8 cellular contexts compared by ENCODE assay signal in genomic region chr14:81221579-81222102, GRCh38. TPM values are rescaled to one million over a fixed set of nuclear protein-coding genes. Genes with fewer than 3 reads are reported as not detected.
A peak's percentile ranks its signal among the peaks of the same experiment; 100 is the strongest.
DNase-seq lines count a peak whose midpoint lies in the region; ATAC-seq and TF ChIP-seq lines count a peak whose summit lies in the region.

No MANE protein-coding gene starts in this region.

- H3K27me3 Mint-ChIP-seq in activated T-cell treated with anti-CD3 and anti-CD28 coated beads, Interleukin-2, amount 50 U/mL, for 72 hours (ENCODE audit: low read depth): no peaks in the 10 kb centered on the region
- H3K27me3 Mint-ChIP-seq in stimulated activated naive CD8-positive, alpha-beta T cell treated with anti-CD3 and anti-CD28 coated beads, Interleukin-15, Interleukin-2, amounts not matched to agents 100 ng/mL and 50 ng/mL, for 24 hours: no peaks in the 10 kb centered on the region

- ATAC-seq in heart right ventricle (no peak), left cardiac atrium (no peak), GM19397 (IDR thresholded peaks at IDR 0.05; ENCODE audit: unreplicated experiment) (no peak), GM18505 (IDR thresholded peaks at IDR 0.05; ENCODE audit: unreplicated experiment) (no peak)
- ATAC-seq in activated T-cell treated with anti-CD3 and anti-CD28 coated beads, Interleukin-2, amount 50 U/mL, for 72 hours (replicated peaks in 1 of 2): no peak

- H3K27ac Mint-ChIP-seq in activated T-cell treated with anti-CD3 and anti-CD28 coated beads, Interleukin-2, amount 50 U/mL, for 72 hours: peak overlapping the region; percentile 98
- H3K27ac Mint-ChIP-seq in stimulated activated naive CD8-positive, alpha-beta T cell treated with anti-CD3 and anti-CD28 coated beads, Interleukin-15, Interleukin-2, amounts not matched to agents 100 ng/mL and 50 ng/mL, for 24 hours: peak overlapping the region; percentile 98

- no peaks in the 10 kb centered on the region for H3K36me3 ChIP-seq in heart right ventricle

- H3K36me3 Mint-ChIP-seq in activated T-cell treated with anti-CD3 and anti-CD28 coated beads, Interleukin-2, amount 50 U/mL, for 72 hours (ENCODE audit: insufficient read depth in 2 of 2): peaks cover 6 to 9% of the 10 kb centered on the region in 2 donors
- peaks cover 7% of the 10 kb centered on the region for H3K36me3 Mint-ChIP-seq in stimulated activated naive CD8-positive, alpha-beta T cell treated with anti-CD3 and anti-CD28 coated beads, Interleukin-15, Interleukin-2, amounts not matched to agents 100 ng/mL and 50 ng/mL, for 24 hours (ENCODE audit: low read depth)

- no peaks in the 10 kb centered on the region for H3K27me3 ChIP-seq in heart right ventricle

- intact Hi-C loops in heart right ventricle (cut with DNase I): no loop called here
- intact Hi-C loops in left cardiac atrium (cut with DNase I): no loop called here

- no peak for DNase-seq in heart right ventricle
- no peak for DNase-seq in left cardiac atrium
- no peak for DNase-seq in activated T-cell treated with anti-CD3 and anti-CD28 coated beads, Interleukin-2, amount 50 U/mL, for 72 hours
- DNase-seq in NOMO-1 treated with dmso at 0.1 percent for 144 hours (lab: John Stamatoyannopoulos, UW; ENCODE audit: unreplicated experiment): no peak

- H3K9me3 ChIP-seq in heart right ventricle (no peaks in the 10 kb centered on the region), iPS-18c (ENCODE audit: control insufficient read depth, insufficient read depth, low read length) (no peaks in the 10 kb centered on the region)

- H3K9me3 Mint-ChIP-seq in activated T-cell treated with anti-CD3 and anti-CD28 coated beads, Interleukin-2, amount 50 U/mL, for 72 hours: no peaks in the 10 kb centered on the region
- no peaks in the 10 kb centered on the region for H3K9me3 Mint-ChIP-seq in stimulated activated naive CD8-positive, alpha-beta T cell treated with anti-CD3 and anti-CD28 coated beads, Interleukin-15, Interleukin-2, amounts not matched to agents 100 ng/mL and 50 ng/mL, for 24 hours

- no peak for TF ChIP-seq POLR2A in GM18505 (IDR thresholded peaks at IDR 0.05; ENCODE audit: borderline replicate concordance, extremely low read depth, insufficient read depth, insufficient read length)

- peak overlapping the region; percentile 93 to 96 for H3K4me3 Mint-ChIP-seq in activated T-cell treated with anti-CD3 and anti-CD28 coated beads, Interleukin-2, amount 50 U/mL, for 72 hours
- peak overlapping the region; percentile 89 for H3K4me3 Mint-ChIP-seq in stimulated activated naive CD8-positive, alpha-beta T cell treated with anti-CD3 and anti-CD28 coated beads, Interleukin-15, Interleukin-2, amounts not matched to agents 100 ng/mL and 50 ng/mL, for 24 hours

- no peak for TF ChIP-seq CTCF in heart right ventricle (IDR thresholded peaks at IDR 0.05)

- peak overlapping the region; percentile 94 to 100 (median 98) for H3K27ac ChIP-seq in heart right ventricle

- H3K4me1 Mint-ChIP-seq in activated T-cell treated with anti-CD3 and anti-CD28 coated beads, Interleukin-2, amount 50 U/mL, for 72 hours (ENCODE audit: low read depth): peaks cover 38% of the 10 kb centered on the region
- peaks cover 40% of the 10 kb centered on the region for H3K4me1 Mint-ChIP-seq in stimulated activated naive CD8-positive, alpha-beta T cell treated with anti-CD3 and anti-CD28 coated beads, Interleukin-15, Interleukin-2, amounts not matched to agents 100 ng/mL and 50 ng/mL, for 24 hours (ENCODE audit: low read depth)

- WGBS in heart right ventricle, 2 donors: 27% methylated on average over 16 of the region's 16 CpGs

- H3K4me3 ChIP-seq in heart right ventricle (peak overlapping the region; percentile 2 to 89 (median 84)), iPS-18c (ENCODE audit: insufficient read depth, low read depth, low read length) (peak overlapping the region; percentile 85)

- H3K4me1 ChIP-seq in heart right ventricle: peaks cover 0 to 33% (median 27%) of the 10 kb centered on the region in 9 donors

RNA-seq across cellular contexts. Expression of gene GTF2A1, which starts 0.9 kb away (rescaled TPM):
- total RNA-seq in heart right ventricle: 10 to 100 TPM; 14.8 to 28.3 (median 23.6) TPM
- 1 to 10 TPM; 4.3 to 4.4 TPM for polyA plus RNA-seq in heart right ventricle
- 10 to 100 TPM; 16.7 to 17.7 TPM for total RNA-seq in left cardiac atrium
- total RNA-seq in activated T-cell treated with anti-CD3 and anti-CD28 coated beads, Interleukin-2, amount 50 U/mL, for 72 hours: 10 to 100 TPM; 52.3 to 58.6 TPM
